ENCODE assay signal across 37 cellular contexts in genomic region chr4:16754104-16754503, GRCh38.
"Had no signal": no experiment of that assay in that cellular context is flagged by ENCODE, and none has a peak within 500 bp of the region (broad histone marks: within the 10 kb centered on the region; RNA-seq: fewer than 3 reads in every experiment).

No MANE protein-coding gene starts in this region.

- H3K9me3 Mint-ChIP-seq: activated CD4-positive, alpha-beta memory T cell treated with anti-CD3 and anti-CD28 coated beads, Interleukin-2, amount 10 ng/mL, durations not matched to agents 7 days and 5 days; activated CD4-positive, alpha-beta T cell treated with anti-CD3 and anti-CD28 coated beads, Interleukin-2, amount 10 ng/mL, durations not matched to agents 7 days and 5 days; activated naive CD4-positive, alpha-beta T cell treated with anti-CD3 and anti-CD28 coated beads, Interleukin-2, amount 10 ng/mL, durations not matched to agents 7 days and 5 days; activated naive CD4-positive, alpha-beta T cell treated with anti-CD3 and anti-CD28 coated beads, Interleukin-2, amount 50 U/mL, for 24 hours; activated naive CD8-positive, alpha-beta T cell treated with anti-CD3 and anti-CD28 coated beads, Interleukin-2, amount 10 ng/mL, durations not matched to agents 7 days and 5 days; activated naive CD8-positive, alpha-beta T cell treated with anti-CD3 and anti-CD28 coated beads, Interleukin-2, amount 50 U/mL, for 24 hours; activated T-cell treated with anti-CD3 and anti-CD28 coated beads, Interleukin-2, amount 50 U/mL, for 24 hours; activated T-helper 2 cell treated with anti-CD3 and anti-CD28 coated beads, Interferon-gamma antibody, Interleukin-2, Interleukin-4, amounts not matched to agents 10 μg/mL and 5 μg/mL and 100 μg/mL, durations not matched to agents 14 hours and 24 hours and 36 hours; central memory CD8-positive, alpha-beta T cell; T-helper 1 cell treated with Interleukin-12 subunit alpha and Interleukin-12 subunit beta and Interleukin-4 antibody, amounts not matched to agents 30 μg/mL and 1 μg/mL, for 36 hours; T-helper 2 cell treated with Interferon-gamma antibody and Interleukin-4, amounts not matched to agents 5 μg/mL and 100 μg/mL, for 36 hours had no signal

- DNase-seq: activated CD4-positive, alpha-beta memory T cell treated with anti-CD3 and anti-CD28 coated beads, Interleukin-2, amount 10 ng/mL, durations not matched to agents 7 days and 5 days; activated CD4-positive, alpha-beta T cell treated with anti-CD3 and anti-CD28 coated beads for 1 hour; activated CD4-positive, alpha-beta T cell treated with anti-CD3 and anti-CD28 coated beads for 36 hours; activated CD4-positive, alpha-beta T cell treated with anti-CD3 and anti-CD28 coated beads for 48 hours; activated CD4-positive, alpha-beta T cell treated with anti-CD3 and anti-CD28 coated beads, Interleukin-2, amount 10 ng/mL, durations not matched to agents 7 days and 5 days; activated CD4-positive, alpha-beta T cell treated with anti-CD3 and anti-CD28 coated beads, Interleukin-2, amount 50 U/mL, for 48 hours; activated CD4-positive, CD25-positive, alpha-beta regulatory T cell; activated CD8-positive, alpha-beta memory T cell treated with anti-CD3 and anti-CD28 coated beads for 24 hours; activated CD8-positive, alpha-beta memory T cell treated with anti-CD3 and anti-CD28 coated beads, Interleukin-2, amount 10 ng/mL, durations not matched to agents 7 days and 5 days; activated CD8-positive, alpha-beta memory T cell treated with anti-CD3 and anti-CD28 coated beads, Interleukin-2, amount 50 U/mL, for 48 hours; activated CD8-positive, alpha-beta T cell treated with anti-CD3 and anti-CD28 coated beads, Interleukin-2, amount 10 ng/mL, durations not matched to agents 7 days and 5 days; activated effector memory CD4-positive, alpha-beta T cell treated with Interleukin-2 at 50 U/mL for 16 hours; activated gamma-delta T cell; activated naive CD4-positive, alpha-beta T cell treated with anti-CD3 and anti-CD28 coated beads, Interleukin-2, amount 10 ng/mL, durations not matched to agents 7 days and 5 days; activated naive CD4-positive, alpha-beta T cell treated with Interleukin-2 at 50 U/mL for 16 hours; activated naive CD8-positive, alpha-beta T cell treated with anti-CD3 and anti-CD28 coated beads, Interleukin-2, amount 10 ng/mL, durations not matched to agents 7 days and 5 days; activated naive CD8-positive, alpha-beta T cell treated with anti-CD3 and anti-CD28 coated beads, Interleukin-2, amount 50 U/mL, for 24 hours; activated T-cell treated with anti-CD3 and anti-CD28 coated beads, Interleukin-2, amount 50 U/mL, for 24 hours; activated T-cell treated with anti-CD3 and anti-CD28 coated beads, Interleukin-2, amount 50 U/mL, for 48 hours; amygdala; anterior cingulate cortex; caudate nucleus; cerebellar nuclear complex; T-helper 1 cell; T-helper 2 cell; T-helper 9 cell had no signal

- H3K27me3 Mint-ChIP-seq: activated CD4-positive, alpha-beta memory T cell treated with anti-CD3 and anti-CD28 coated beads, Interleukin-2, amount 10 ng/mL, durations not matched to agents 7 days and 5 days; activated CD4-positive, alpha-beta T cell treated with anti-CD3 and anti-CD28 coated beads for 36 hours; activated CD4-positive, alpha-beta T cell treated with anti-CD3 and anti-CD28 coated beads, Interleukin-2, amount 10 ng/mL, durations not matched to agents 7 days and 5 days; activated CD8-positive, alpha-beta memory T cell treated with anti-CD3 and anti-CD28 coated beads, Interleukin-2, amount 10 ng/mL, durations not matched to agents 7 days and 5 days; activated naive CD4-positive, alpha-beta T cell treated with anti-CD3 and anti-CD28 coated beads, Interleukin-2, amount 10 ng/mL, durations not matched to agents 7 days and 5 days; activated naive CD8-positive, alpha-beta T cell; activated naive CD8-positive, alpha-beta T cell treated with anti-CD3 and anti-CD28 coated beads, Interleukin-2, amount 10 ng/mL, durations not matched to agents 7 days and 5 days; brain had no signal

- H3K36me3 Mint-ChIP-seq: activated CD8-positive, alpha-beta memory T cell treated with anti-CD3 and anti-CD28 coated beads, Interleukin-2, amount 10 ng/mL, durations not matched to agents 7 days and 5 days; activated naive CD4-positive, alpha-beta T cell treated with anti-CD3 and anti-CD28 coated beads, Interleukin-2, amount 10 ng/mL, durations not matched to agents 7 days and 5 days; activated naive CD4-positive, alpha-beta T cell treated with anti-CD3 and anti-CD28 coated beads, Interleukin-2, amount 50 U/mL, for 24 hours; activated naive CD8-positive, alpha-beta T cell; activated naive CD8-positive, alpha-beta T cell treated with anti-CD3 and anti-CD28 coated beads, Interleukin-2, amount 10 ng/mL, durations not matched to agents 7 days and 5 days had no signal

- ATAC-seq: activated CD4-positive, alpha-beta T cell treated with anti-CD3 and anti-CD28 coated beads for 36 hours; activated CD4-positive, CD25-positive, alpha-beta regulatory T cell treated with anti-CD3 and anti-CD28 coated beads, Interleukin-2, amount 50 U/mL, for 24 hours; activated CD8-positive, alpha-beta memory T cell treated with anti-CD3 and anti-CD28 coated beads, Interleukin-2, amount 10 ng/mL, durations not matched to agents 7 days and 5 days; activated CD8-positive, alpha-beta T cell treated with anti-CD3 and anti-CD28 coated beads, Interleukin-2, amount 10 ng/mL, durations not matched to agents 7 days and 5 days; activated naive CD8-positive, alpha-beta T cell treated with anti-CD3 and anti-CD28 coated beads, Interleukin-2, amount 50 U/mL, for 24 hours had no signal

- H3K27ac ChIP-seq: ascending aorta, cardiac muscle cell, VCaP had no signal

- H3K4me3 Mint-ChIP-seq: activated CD4-positive, alpha-beta memory T cell treated with anti-CD3 and anti-CD28 coated beads, Interleukin-2, amount 10 ng/mL, durations not matched to agents 7 days and 5 days; activated CD4-positive, alpha-beta T cell treated with anti-CD3 and anti-CD28 coated beads for 36 hours; activated CD4-positive, alpha-beta T cell treated with anti-CD3 and anti-CD28 coated beads, Interleukin-2, amount 10 ng/mL, durations not matched to agents 7 days and 5 days; activated CD8-positive, alpha-beta memory T cell treated with anti-CD3 and anti-CD28 coated beads, Interleukin-2, amount 10 ng/mL, durations not matched to agents 7 days and 5 days; activated CD8-positive, alpha-beta T cell treated with anti-CD3 and anti-CD28 coated beads, Interleukin-2, amount 10 ng/mL, durations not matched to agents 7 days and 5 days; activated naive CD4-positive, alpha-beta T cell treated with anti-CD3 and anti-CD28 coated beads, Interleukin-2, amount 10 ng/mL, durations not matched to agents 7 days and 5 days; activated naive CD4-positive, alpha-beta T cell treated with anti-CD3 and anti-CD28 coated beads, Interleukin-2, amount 50 U/mL, for 24 hours; activated naive CD8-positive, alpha-beta T cell; activated naive CD8-positive, alpha-beta T cell treated with anti-CD3 and anti-CD28 coated beads, Interleukin-2, amount 10 ng/mL, durations not matched to agents 7 days and 5 days; activated naive CD8-positive, alpha-beta T cell treated with anti-CD3 and anti-CD28 coated beads, Interleukin-2, amount 50 U/mL, for 24 hours; activated T-cell treated with anti-CD3 and anti-CD28 coated beads, Interleukin-2, amount 50 U/mL, for 24 hours; brain; central memory CD8-positive, alpha-beta T cell; T-helper 1 cell treated with Interleukin-12 subunit alpha and Interleukin-12 subunit beta and Interleukin-4 antibody, amounts not matched to agents 30 μg/mL and 1 μg/mL, for 36 hours; T-helper 2 cell treated with Interferon-gamma antibody and Interleukin-4, amounts not matched to agents 5 μg/mL and 100 μg/mL, for 36 hours had no signal

- H3K4me1 Mint-ChIP-seq: activated CD4-positive, alpha-beta memory T cell treated with anti-CD3 and anti-CD28 coated beads, Interleukin-2, amount 10 ng/mL, durations not matched to agents 7 days and 5 days; activated CD4-positive, alpha-beta T cell treated with anti-CD3 and anti-CD28 coated beads for 36 hours; activated CD4-positive, alpha-beta T cell treated with anti-CD3 and anti-CD28 coated beads, Interleukin-2, amount 10 ng/mL, durations not matched to agents 7 days and 5 days; activated CD8-positive, alpha-beta memory T cell treated with anti-CD3 and anti-CD28 coated beads, Interleukin-2, amount 10 ng/mL, durations not matched to agents 7 days and 5 days; activated naive CD4-positive, alpha-beta T cell treated with anti-CD3 and anti-CD28 coated beads, Interleukin-2, amount 10 ng/mL, durations not matched to agents 7 days and 5 days; activated naive CD4-positive, alpha-beta T cell treated with anti-CD3 and anti-CD28 coated beads, Interleukin-2, amount 50 U/mL, for 24 hours; activated naive CD8-positive, alpha-beta T cell treated with anti-CD3 and anti-CD28 coated beads, Interleukin-2, amount 10 ng/mL, durations not matched to agents 7 days and 5 days; activated naive CD8-positive, alpha-beta T cell treated with anti-CD3 and anti-CD28 coated beads, Interleukin-2, amount 50 U/mL, for 24 hours; central memory CD8-positive, alpha-beta T cell had no signal

- H3K9me3 ChIP-seq: ascending aorta had no signal

- H3K27me3 ChIP-seq: ascending aorta, cardiac muscle cell had no signal

- H3K27ac Mint-ChIP-seq: activated CD4-positive, alpha-beta memory T cell treated with anti-CD3 and anti-CD28 coated beads, Interleukin-2, amount 10 ng/mL, durations not matched to agents 7 days and 5 days; activated CD4-positive, alpha-beta T cell treated with anti-CD3 and anti-CD28 coated beads for 36 hours; activated CD4-positive, alpha-beta T cell treated with anti-CD3 and anti-CD28 coated beads, Interleukin-2, amount 10 ng/mL, durations not matched to agents 7 days and 5 days; activated CD8-positive, alpha-beta memory T cell treated with anti-CD3 and anti-CD28 coated beads, Interleukin-2, amount 10 ng/mL, durations not matched to agents 7 days and 5 days; activated CD8-positive, alpha-beta T cell treated with anti-CD3 and anti-CD28 coated beads, Interleukin-2, amount 10 ng/mL, durations not matched to agents 7 days and 5 days; activated naive CD4-positive, alpha-beta T cell treated with anti-CD3 and anti-CD28 coated beads, Interleukin-2, amount 10 ng/mL, durations not matched to agents 7 days and 5 days; activated naive CD4-positive, alpha-beta T cell treated with anti-CD3 and anti-CD28 coated beads, Interleukin-2, amount 50 U/mL, for 24 hours; activated naive CD8-positive, alpha-beta T cell; activated naive CD8-positive, alpha-beta T cell treated with anti-CD3 and anti-CD28 coated beads, Interleukin-2, amount 10 ng/mL, durations not matched to agents 7 days and 5 days; activated naive CD8-positive, alpha-beta T cell treated with anti-CD3 and anti-CD28 coated beads, Interleukin-2, amount 50 U/mL, for 24 hours; activated T-cell treated with anti-CD3 and anti-CD28 coated beads, Interleukin-2, amount 50 U/mL, for 24 hours; activated T-helper 2 cell treated with anti-CD3 and anti-CD28 coated beads, Interferon-gamma antibody, Interleukin-2, Interleukin-4, amounts not matched to agents 10 μg/mL and 5 μg/mL and 100 μg/mL, durations not matched to agents 14 hours and 24 hours and 36 hours; brain; T-helper 1 cell treated with Interleukin-12 subunit alpha and Interleukin-12 subunit beta and Interleukin-4 antibody, amounts not matched to agents 30 μg/mL and 1 μg/mL, for 36 hours; T-helper 2 cell treated with Interferon-gamma antibody and Interleukin-4, amounts not matched to agents 5 μg/mL and 100 μg/mL, for 36 hours had no signal
